In genomic region chr13:81425286-81425685, GRCh38 we compare ENCODE assay signal across 38 cellular contexts.
"Had no signal": no experiment of that assay in that cellular context is flagged by ENCODE, and none has a peak within 500 bp of the region (broad histone marks: within the 10 kb centered on the region; RNA-seq: fewer than 3 reads in every experiment).

No MANE protein-coding gene starts in this region.

- H3K4me3 Mint-ChIP-seq: activated naive CD4-positive, alpha-beta T cell treated with anti-CD3 and anti-CD28 coated beads for 36 hours; activated naive CD4-positive, alpha-beta T cell treated with anti-CD3 and anti-CD28 coated beads, Interleukin-2, amount 10 ng/mL, durations not matched to agents 7 days and 5 days; activated naive CD4-positive, alpha-beta T cell treated with anti-CD3 and anti-CD28 coated beads, Interleukin-2, amount 50 U/mL, for 24 hours; activated naive CD8-positive, alpha-beta T cell; activated naive CD8-positive, alpha-beta T cell treated with anti-CD3 and anti-CD28 coated beads for 36 hours; activated naive CD8-positive, alpha-beta T cell treated with anti-CD3 and anti-CD28 coated beads, Interleukin-2, amount 10 ng/mL, durations not matched to agents 7 days and 5 days; activated naive CD8-positive, alpha-beta T cell treated with anti-CD3 and anti-CD28 coated beads, Interleukin-2, amount 50 U/mL, for 24 hours; activated T-cell treated with anti-CD3 and anti-CD28 coated beads, Interleukin-2, amount 50 U/mL, for 24 hours; activated T-cell treated with anti-CD3 and anti-CD28 coated beads, Interleukin-2, amount 50 U/mL, for 4 hours; activated T-cell treated with anti-CD3 and anti-CD28 coated beads, Interleukin-2, amount 50 U/mL, for 72 hours; activated T-helper 1 cell treated with anti-CD3 and anti-CD28 coated beads, Interleukin-12 subunit alpha, Interleukin-12 subunit beta, Interleukin-2, Interleukin-4 antibody, amounts not matched to agents 30 ng/mL and 10 ng/mL and 1 ng/mL, durations not matched to agents 14 hours and 24 hours and 36 hours; activated T-helper 17 cell treated with anti-CD3 and anti-CD28 coated beads, Interleukin-2, amount 50 U/mL, for 72 hours; brain; central memory CD8-positive, alpha-beta T cell had no signal

- H3K27ac ChIP-seq: adrenal gland, ascending aorta, body of pancreas, breast epithelium, cardiac muscle cell had no signal

- H3K27me3 ChIP-seq: adrenal gland, ascending aorta, body of pancreas, breast epithelium, cardiac muscle cell had no signal

- H3K9me3 ChIP-seq: adrenal gland, ascending aorta, body of pancreas, breast epithelium had no signal

- DNase-seq: activated effector memory CD4-positive, alpha-beta T cell treated with anti-CD3 and anti-CD28 coated beads, Interleukin-2, amount 50 U/mL, for 16 hours; activated effector memory CD4-positive, alpha-beta T cell treated with Interleukin-2 at 50 U/mL for 16 hours; activated gamma-delta T cell; activated gamma-delta T cell treated with Interleukin-2 at 50 U/mL for 16 hours; activated naive CD4-positive, alpha-beta T cell; activated naive CD4-positive, alpha-beta T cell treated with anti-CD3 and anti-CD28 coated beads for 36 hours; activated naive CD4-positive, alpha-beta T cell treated with anti-CD3 and anti-CD28 coated beads, Interleukin-2, amount 10 ng/mL, durations not matched to agents 7 days and 5 days; activated naive CD4-positive, alpha-beta T cell treated with anti-CD3 and anti-CD28 coated beads, Interleukin-2, amount 50 U/mL, for 16 hours; activated naive CD4-positive, alpha-beta T cell treated with Interleukin-2 at 50 U/mL for 16 hours; activated naive CD8-positive, alpha-beta T cell treated with anti-CD3 and anti-CD28 coated beads for 36 hours; activated naive CD8-positive, alpha-beta T cell treated with anti-CD3 and anti-CD28 coated beads, Interleukin-2, amount 10 ng/mL, durations not matched to agents 7 days and 5 days; activated naive CD8-positive, alpha-beta T cell treated with anti-CD3 and anti-CD28 coated beads, Interleukin-2, amount 50 U/mL, for 24 hours; activated T-cell treated with anti-CD3 and anti-CD28 coated beads for 4 hours; activated T-cell treated with anti-CD3 and anti-CD28 coated beads, Interleukin-2, amount 50 U/mL, for 1 hour; activated T-cell treated with anti-CD3 and anti-CD28 coated beads, Interleukin-2, amount 50 U/mL, for 24 hours; activated T-cell treated with anti-CD3 and anti-CD28 coated beads, Interleukin-2, amount 50 U/mL, for 4 hours; activated T-cell treated with anti-CD3 and anti-CD28 coated beads, Interleukin-2, amount 50 U/mL, for 48 hours; activated T-cell treated with anti-CD3 and anti-CD28 coated beads, Interleukin-2, amount 50 U/mL, for 72 hours; adrenal gland; amniotic stem cell; amygdala; anterior cingulate cortex; aorta; body of pancreas; caudate nucleus; central memory CD4-positive, alpha-beta T cell; cerebellar nuclear complex had no signal

- H3K4me1 Mint-ChIP-seq: activated naive CD4-positive, alpha-beta T cell treated with anti-CD3 and anti-CD28 coated beads, Interleukin-2, amount 10 ng/mL, durations not matched to agents 7 days and 5 days; activated naive CD4-positive, alpha-beta T cell treated with anti-CD3 and anti-CD28 coated beads, Interleukin-2, amount 50 U/mL, for 24 hours; activated naive CD8-positive, alpha-beta T cell treated with anti-CD3 and anti-CD28 coated beads for 36 hours; activated naive CD8-positive, alpha-beta T cell treated with anti-CD3 and anti-CD28 coated beads, Interleukin-2, amount 10 ng/mL, durations not matched to agents 7 days and 5 days; activated naive CD8-positive, alpha-beta T cell treated with anti-CD3 and anti-CD28 coated beads, Interleukin-2, amount 50 U/mL, for 24 hours; activated T-helper 17 cell treated with anti-CD3 and anti-CD28 coated beads, Interleukin-2, amount 50 U/mL, for 72 hours; brain; central memory CD8-positive, alpha-beta T cell had no signal

- H3K4me3 ChIP-seq: adrenal gland, ascending aorta, body of pancreas, breast epithelium, cardiac muscle cell had no signal

- H3K27ac Mint-ChIP-seq: activated naive CD4-positive, alpha-beta T cell treated with anti-CD3 and anti-CD28 coated beads for 36 hours; activated naive CD4-positive, alpha-beta T cell treated with anti-CD3 and anti-CD28 coated beads, Interleukin-2, amount 10 ng/mL, durations not matched to agents 7 days and 5 days; activated naive CD4-positive, alpha-beta T cell treated with anti-CD3 and anti-CD28 coated beads, Interleukin-2, amount 50 U/mL, for 24 hours; activated naive CD4-positive, alpha-beta T cell treated with anti-CD3 and anti-CD28 coated beads, Interleukin-2, amount 50 U/mL, for 72 hours; activated naive CD8-positive, alpha-beta T cell; activated naive CD8-positive, alpha-beta T cell treated with anti-CD3 and anti-CD28 coated beads for 36 hours; activated naive CD8-positive, alpha-beta T cell treated with anti-CD3 and anti-CD28 coated beads, Interleukin-2, amount 10 ng/mL, durations not matched to agents 7 days and 5 days; activated naive CD8-positive, alpha-beta T cell treated with anti-CD3 and anti-CD28 coated beads, Interleukin-2, amount 50 U/mL, for 24 hours; activated T-cell treated with anti-CD3 and anti-CD28 coated beads, Interleukin-2, amount 50 U/mL, for 24 hours; activated T-cell treated with anti-CD3 and anti-CD28 coated beads, Interleukin-2, amount 50 U/mL, for 72 hours; activated T-helper 1 cell treated with anti-CD3 and anti-CD28 coated beads, Interleukin-12 subunit alpha, Interleukin-12 subunit beta, Interleukin-2, Interleukin-4 antibody, amounts not matched to agents 30 ng/mL and 10 ng/mL and 1 ng/mL, durations not matched to agents 14 hours and 24 hours and 36 hours; activated T-helper 17 cell treated with anti-CD3 and anti-CD28 coated beads, Interleukin-2, amount 50 U/mL, for 72 hours; activated T-helper 2 cell treated with anti-CD3 and anti-CD28 coated beads, Interferon-gamma antibody, Interleukin-2, Interleukin-4, amounts not matched to agents 10 μg/mL and 5 μg/mL and 100 μg/mL, durations not matched to agents 14 hours and 24 hours and 36 hours; brain had no signal

- H3K27me3 Mint-ChIP-seq: activated naive CD4-positive, alpha-beta T cell treated with anti-CD3 and anti-CD28 coated beads, Interleukin-2, amount 10 ng/mL, durations not matched to agents 7 days and 5 days; activated naive CD4-positive, alpha-beta T cell treated with anti-CD3 and anti-CD28 coated beads, Interleukin-2, amount 50 U/mL, for 24 hours; activated naive CD8-positive, alpha-beta T cell; activated naive CD8-positive, alpha-beta T cell treated with anti-CD3 and anti-CD28 coated beads for 36 hours; activated naive CD8-positive, alpha-beta T cell treated with anti-CD3 and anti-CD28 coated beads, Interleukin-2, amount 10 ng/mL, durations not matched to agents 7 days and 5 days; activated naive CD8-positive, alpha-beta T cell treated with anti-CD3 and anti-CD28 coated beads, Interleukin-2, amount 50 U/mL, for 24 hours; activated T-cell treated with anti-CD3 and anti-CD28 coated beads, Interleukin-2, amount 50 U/mL, for 24 hours; activated T-helper 17 cell treated with anti-CD3 and anti-CD28 coated beads, Interleukin-2, amount 50 U/mL, for 72 hours; brain; central memory CD8-positive, alpha-beta T cell had no signal

- H3K36me3 ChIP-seq: adrenal gland, ascending aorta, breast epithelium, cardiac muscle cell had no signal

- H3K4me1 ChIP-seq: adrenal gland, ascending aorta, body of pancreas, breast epithelium had no signal

- H3K36me3 Mint-ChIP-seq: activated naive CD4-positive, alpha-beta T cell treated with anti-CD3 and anti-CD28 coated beads, Interleukin-2, amount 10 ng/mL, durations not matched to agents 7 days and 5 days; activated naive CD4-positive, alpha-beta T cell treated with anti-CD3 and anti-CD28 coated beads, Interleukin-2, amount 50 U/mL, for 24 hours; activated naive CD4-positive, alpha-beta T cell treated with anti-CD3 and anti-CD28 coated beads, Interleukin-2, amount 50 U/mL, for 72 hours; activated naive CD8-positive, alpha-beta T cell; activated naive CD8-positive, alpha-beta T cell treated with anti-CD3 and anti-CD28 coated beads for 36 hours; activated naive CD8-positive, alpha-beta T cell treated with anti-CD3 and anti-CD28 coated beads, Interleukin-2, amount 10 ng/mL, durations not matched to agents 7 days and 5 days; brain had no signal
